1 cellular context compared by ENCODE assay signal in genomic region chr4:100879471-100879870, GRCh38.
TF ChIP-seq lines count a peak whose summit lies in the region.

No MANE protein-coding gene starts in this region.

TF ChIP-seq in GM23338, 12 proteins besides CTCF, POLR2A, EP300 and RAD21 (continued from another document):
- TF ChIP-seq REST (IDR thresholded peaks at IDR 0.05; ENCODE audit: unreplicated experiment) (no peak), EZH2phosphoT487 (IDR thresholded peaks at IDR 0.05; ENCODE audit: unreplicated experiment) (no peak)
